In genomic region chr1:170698711-170699275, GRCh38 we compare ENCODE assay signal across 11 cellular contexts. TPM values are rescaled to one million over a fixed set of nuclear protein-coding genes. Genes with fewer than 3 reads are reported as not detected.
A peak's percentile ranks its signal among the peaks of the same experiment; 100 is the strongest.
DNase-seq lines count a peak whose midpoint lies in the region; ATAC-seq and TF ChIP-seq lines count a peak whose summit lies in the region.
"Had no signal": no experiment of that assay in that cellular context is flagged by ENCODE, and none has a peak within 500 bp of the region (broad histone marks: within the 10 kb centered on the region; RNA-seq: fewer than 3 reads in every experiment).

No MANE protein-coding gene starts in this region.

- no peak overlapping the region for H3K9ac ChIP-seq in PC-3 (ENCODE audit: low read length)

- no peak overlapping the region for H3K4me3 ChIP-seq in PC-3 (ENCODE audit: low read length)

- no peaks in the 10 kb centered on the region for H4K20me1 ChIP-seq in PC-3 (ENCODE audit: low read length)

- no peaks in the 10 kb centered on the region for H3K79me2 ChIP-seq in PC-3 (ENCODE audit: low read length)

- intact Hi-C loops in head of caudate nucleus (cut with DNase I) = no loop called here
- intact Hi-C loops in PC-3 (cut with micrococcal nuclease) = no loop called here

- no peak for ATAC-seq in natural killer cell treated with Interleukin-12 subunit alpha and Interleukin-12 subunit beta and Interleukin-15 and Interleukin-18, amount 100 ng/mL, for 72 hours
- no peak for ATAC-seq in PC-3

- POLR2A ChIA-PET in PC-3 (lab: Charles Lee; ENCODE audit: unreplicated experiment) = no interaction called here

- DNase-seq in Ammon's horn (ENCODE audit: low spot score) = peak; percentile 67
- peak in 36 of 58 donors; percentile 5 to 56 (median 24) for DNase-seq in anterior cingulate cortex (lab: John Stamatoyannopoulos, UW)
- peak in 30 of 42 donors; percentile 8 to 61 (median 26) for DNase-seq in head of caudate nucleus
- DNase-seq in nucleus accumbens (lab: John Stamatoyannopoulos, UW) = peak in 32 of 56 donors; percentile 3 to 60 (median 20)
- DNase-seq in endothelial cell (ENCODE audit: low spot score) = no peak
- no peak for DNase-seq in natural killer cell treated with Interleukin-12 subunit alpha and Interleukin-12 subunit beta and Interleukin-15 and Interleukin-18, amount 100 ng/mL, for 72 hours (ENCODE audit: low spot score)
- DNase-seq in stimulated activated CD4-positive, alpha-beta T cell treated with anti-CD3 and anti-CD28 coated beads, Interleukin-1b, Interleukin-23, amount 100 ng/mL, for 48 hours = no peak
- no peak for DNase-seq in PC-3
- DNase-seq: activated gamma-delta T cell, OCI-M1 had no signal

- no peaks in the 10 kb centered on the region for H3K36me3 ChIP-seq in PC-3 (ENCODE audit: low read depth, low read length)

- H3K27ac Mint-ChIP-seq in endothelial cell (ENCODE audit: unreplicated experiment) = no peak overlapping the region
- H3K27ac Mint-ChIP-seq in natural killer cell treated with Interleukin-12 subunit alpha and Interleukin-12 subunit beta and Interleukin-15 and Interleukin-18, amount 100 ng/mL, for 72 hours = no peak overlapping the region

- H3K9me2 ChIP-seq in PC-3 (replicated peaks; ENCODE audit: low read length) = no peaks in the 10 kb centered on the region

- no peak overlapping the region for H3K4me2 ChIP-seq in PC-3 (ENCODE audit: low read length)

- no peaks in the 10 kb centered on the region for H3K9me3 ChIP-seq in PC-3 (ENCODE audit: low read length)

- no peaks in the 10 kb centered on the region for H3K4me1 ChIP-seq in PC-3 (ENCODE audit: insufficient read depth, low read length)

- H3K27ac ChIP-seq in PC-3 (ENCODE audit: low read length) = no peak overlapping the region
- H3K27ac ChIP-seq: VCaP had no signal

- CTCF ChIA-PET in PC-3 (lab: Charles Lee) = no interaction called here

- H3F3A ChIP-seq in PC-3 (ENCODE audit: low read length, unreplicated experiment) = no peaks in the 10 kb centered on the region

- peaks cover 16% of the 10 kb centered on the region for H3K4me1 Mint-ChIP-seq in endothelial cell (ENCODE audit: unreplicated experiment)
- no peaks in the 10 kb centered on the region for H3K4me1 Mint-ChIP-seq in natural killer cell treated with Interleukin-12 subunit alpha and Interleukin-12 subunit beta and Interleukin-15 and Interleukin-18, amount 100 ng/mL, for 72 hours (ENCODE audit: low read depth in 2 of 2)

- no peaks in the 10 kb centered on the region for H3K27me3 ChIP-seq in PC-3 (ENCODE audit: low read length)

- no peaks in the 10 kb centered on the region for H3K36me3 Mint-ChIP-seq in endothelial cell (ENCODE audit: low read depth, unreplicated experiment)
- no peaks in the 10 kb centered on the region for H3K36me3 Mint-ChIP-seq in natural killer cell treated with Interleukin-12 subunit alpha and Interleukin-12 subunit beta and Interleukin-15 and Interleukin-18, amount 100 ng/mL, for 72 hours

- TF ChIP-seq CTCF in endothelial cell (IDR thresholded peaks at IDR 0.05; ENCODE audit: unreplicated experiment) (no peak), PC-3 (conservative IDR thresholded peaks at IDR 0.05; ENCODE audit: low read depth, low read length) (no peak)

- H3K4me3 Mint-ChIP-seq in endothelial cell (ENCODE audit: unreplicated experiment) = no peak overlapping the region
- H3K4me3 Mint-ChIP-seq in natural killer cell treated with Interleukin-12 subunit alpha and Interleukin-12 subunit beta and Interleukin-15 and Interleukin-18, amount 100 ng/mL, for 72 hours = no peak overlapping the region

- BruUV-seq in PC-3 (replicated peaks; lab: Mats Ljungman, UMichigan) = no TSS peak

- H2AFZ ChIP-seq in PC-3 (ENCODE audit: low read length) = no peak overlapping the region

- H3K27me3 Mint-ChIP-seq in endothelial cell (ENCODE audit: unreplicated experiment) = no peaks in the 10 kb centered on the region
- H3K27me3 Mint-ChIP-seq in natural killer cell treated with Interleukin-12 subunit alpha and Interleukin-12 subunit beta and Interleukin-15 and Interleukin-18, amount 100 ng/mL, for 72 hours = peaks cover 4 to 15% of the 10 kb centered on the region in 2 donors

- no peaks in the 10 kb centered on the region for H3K9me3 Mint-ChIP-seq in endothelial cell (ENCODE audit: unreplicated experiment)
- no peaks in the 10 kb centered on the region for H3K9me3 Mint-ChIP-seq in natural killer cell treated with Interleukin-12 subunit alpha and Interleukin-12 subunit beta and Interleukin-15 and Interleukin-18, amount 100 ng/mL, for 72 hours

RNA-seq across cellular contexts. Expression of gene PRRX1, which starts 34.9 kb away (rescaled TPM):
- not detected for total RNA-seq in endothelial cell (ENCODE audit: unreplicated experiment)
- not detected for total RNA-seq in natural killer cell treated with Interleukin-12 subunit alpha and Interleukin-12 subunit beta and Interleukin-15 and Interleukin-18, amount 100 ng/mL, for 72 hours
- not detected in 2 replicates for total RNA-seq in PC-3 (2014; rRNA removed)

Comparison
In these comparisons a context has a peak if more than half of its experiments do, and no peak if none do; other contexts are left out.
1. DNase-seq: peak in Ammon's horn (single experiment), anterior cingulate cortex (36 of 58), head of caudate nucleus (30 of 42) and nucleus accumbens (32 of 56); none in endothelial cell (single experiment), natural killer cell treated with Interleukin-12 subunit alpha and Interleukin-12 subunit beta and Interleukin-15 and Interleukin-18, amount 100 ng/mL, for 72 hours (single experiment), stimulated activated CD4-positive, alpha-beta T cell treated with anti-CD3 and anti-CD28 coated beads, Interleukin-1b, Interleukin-23, amount 100 ng/mL, for 48 hours (single experiment) and PC-3 (single experiment).